Comparison of ENCODE assay signal across 2 cellular contexts in the genomic region with DNA sequence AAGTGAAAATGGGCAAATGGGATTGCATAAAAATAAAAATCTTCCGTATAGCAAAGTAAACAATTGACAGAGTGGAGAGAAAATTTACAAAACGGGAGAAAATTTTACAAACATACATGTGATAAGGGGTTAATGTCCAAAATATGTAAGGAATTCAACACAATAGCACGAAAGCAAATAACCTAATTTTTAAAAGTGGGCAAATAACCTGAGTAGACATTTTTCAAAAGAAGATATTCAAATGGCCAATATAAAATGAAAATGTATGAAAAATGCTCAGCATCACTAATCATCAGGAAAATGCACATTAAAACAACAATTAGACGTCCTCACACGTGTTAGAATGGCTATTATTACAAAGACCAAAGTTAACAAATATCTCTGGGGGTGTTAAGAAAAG.
TF ChIP-seq lines count a peak whose summit lies in the region.

No MANE protein-coding gene starts in this region.

TF ChIP-seq in HepG2, 621 proteins besides CTCF, POLR2A, EP300 and RAD21:
- TF ChIP-seq, protein P1, sequence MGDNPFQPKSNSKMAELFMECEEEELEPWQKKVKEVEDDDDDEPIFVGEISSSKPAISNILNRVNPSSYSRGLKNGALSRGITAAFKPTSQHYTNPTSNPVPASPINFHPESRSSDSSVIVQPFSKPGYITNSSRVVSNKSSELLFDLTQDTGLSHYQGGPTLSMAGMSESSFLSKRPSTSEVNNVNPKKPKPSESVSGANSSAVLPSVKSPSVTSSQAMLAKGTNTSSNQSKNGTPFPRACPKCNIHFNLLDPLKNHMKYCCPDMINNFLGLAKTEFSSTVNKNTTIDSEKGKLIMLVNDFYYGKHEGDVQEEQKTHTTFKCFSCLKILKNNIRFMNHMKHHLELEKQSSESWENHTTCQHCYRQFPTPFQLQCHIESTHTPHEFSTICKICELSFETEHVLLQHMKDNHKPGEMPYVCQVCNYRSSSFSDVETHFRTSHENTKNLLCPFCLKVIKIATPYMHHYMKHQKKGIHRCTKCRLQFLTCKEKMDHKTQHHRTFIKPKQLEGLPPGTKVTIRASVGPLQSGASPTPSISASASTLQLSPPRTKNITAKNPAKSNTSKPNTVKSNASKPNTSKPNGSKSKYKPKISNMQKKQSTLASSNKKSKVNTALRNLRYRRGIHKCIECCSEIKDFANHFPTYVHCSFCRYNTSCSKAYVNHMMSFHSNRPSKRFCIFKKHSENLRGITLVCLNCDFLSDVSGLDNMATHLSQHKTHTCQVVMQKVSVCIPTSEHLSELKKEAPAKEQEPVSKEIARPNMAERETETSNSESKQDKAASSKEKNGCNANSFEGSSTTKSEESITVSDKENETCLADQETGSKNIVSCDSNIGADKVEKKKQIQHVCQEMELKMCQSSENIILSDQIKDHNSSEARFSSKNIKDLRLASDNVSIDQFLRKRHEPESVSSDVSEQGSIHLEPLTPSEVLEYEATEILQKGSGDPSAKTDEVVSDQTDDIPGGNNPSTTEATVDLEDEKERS (CRISPR knock-in tag; IDR thresholded peaks at IDR 0.05): no peak
- TF ChIP-seq MAFF (IDR thresholded peaks at IDR 0.05; ENCODE audit: low read depth, low read length) (peak; percentile 25; the same call in 1 of the 2 replicates), YEATS2 (CRISPR knock-in tag; IDR thresholded peaks at IDR 0.05; ENCODE audit: borderline replicate concordance) (no peak), GZF1 (CRISPR knock-in tag; IDR thresholded peaks at IDR 0.05) (no peak), ZSCAN9 (CRISPR knock-in tag; IDR thresholded peaks at IDR 0.05; ENCODE audit: borderline replicate concordance) (no peak), MAFK (conservative IDR thresholded peaks at IDR 0.05 in 1 of 2, IDR thresholded peaks at IDR 0.05 in 1 of 2; ENCODE audit: low read length in 2 of 2) (peak; percentile 23 to 58; a peak in 2 of 4 replicates), ZBTB49 (CRISPR knock-in tag; IDR thresholded peaks at IDR 0.05; ENCODE audit: borderline replicate concordance) (no peak)
- TF ChIP-seq, protein P2, sequence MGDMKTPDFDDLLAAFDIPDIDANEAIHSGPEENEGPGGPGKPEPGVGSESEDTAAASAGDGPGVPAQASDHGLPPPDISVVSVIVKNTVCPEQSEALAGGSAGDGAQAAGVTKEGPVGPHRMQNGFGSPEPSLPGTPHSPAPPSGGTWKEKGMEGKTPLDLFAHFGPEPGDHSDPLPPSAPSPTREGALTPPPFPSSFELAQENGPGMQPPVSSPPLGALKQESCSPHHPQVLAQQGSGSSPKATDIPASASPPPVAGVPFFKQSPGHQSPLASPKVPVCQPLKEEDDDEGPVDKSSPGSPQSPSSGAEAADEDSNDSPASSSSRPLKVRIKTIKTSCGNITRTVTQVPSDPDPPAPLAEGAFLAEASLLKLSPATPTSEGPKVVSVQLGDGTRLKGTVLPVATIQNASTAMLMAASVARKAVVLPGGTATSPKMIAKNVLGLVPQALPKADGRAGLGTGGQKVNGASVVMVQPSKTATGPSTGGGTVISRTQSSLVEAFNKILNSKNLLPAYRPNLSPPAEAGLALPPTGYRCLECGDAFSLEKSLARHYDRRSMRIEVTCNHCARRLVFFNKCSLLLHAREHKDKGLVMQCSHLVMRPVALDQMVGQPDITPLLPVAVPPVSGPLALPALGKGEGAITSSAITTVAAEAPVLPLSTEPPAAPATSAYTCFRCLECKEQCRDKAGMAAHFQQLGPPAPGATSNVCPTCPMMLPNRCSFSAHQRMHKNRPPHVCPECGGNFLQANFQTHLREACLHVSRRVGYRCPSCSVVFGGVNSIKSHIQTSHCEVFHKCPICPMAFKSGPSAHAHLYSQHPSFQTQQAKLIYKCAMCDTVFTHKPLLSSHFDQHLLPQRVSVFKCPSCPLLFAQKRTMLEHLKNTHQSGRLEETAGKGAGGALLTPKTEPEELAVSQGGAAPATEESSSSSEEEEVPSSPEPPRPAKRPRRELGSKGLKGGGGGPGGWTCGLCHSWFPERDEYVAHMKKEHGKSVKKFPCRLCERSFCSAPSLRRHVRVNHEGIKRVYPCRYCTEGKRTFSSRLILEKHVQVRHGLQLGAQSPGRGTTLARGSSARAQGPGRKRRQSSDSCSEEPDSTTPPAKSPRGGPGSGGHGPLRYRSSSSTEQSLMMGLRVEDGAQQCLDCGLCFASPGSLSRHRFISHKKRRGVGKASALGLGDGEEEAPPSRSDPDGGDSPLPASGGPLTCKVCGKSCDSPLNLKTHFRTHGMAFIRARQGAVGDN (CRISPR knock-in tag; IDR thresholded peaks at IDR 0.05): no peak

TF ChIP-seq in IMR-90, 13 proteins besides CTCF, POLR2A, EP300 and RAD21 (continued from another document):
- TF ChIP-seq MAFK (IDR thresholded peaks at IDR 0.05; ENCODE audit: low read depth, low read length): peak; percentile 50; the same call in 1 of the 2 replicates
TF ChIP-seq in IMR-90: peak in this region for 1.
